In genomic region chr2:71469403-71470398, GRCh38 we compare ENCODE assay signal across 25 cellular contexts. TPM values are rescaled to one million over a fixed set of nuclear protein-coding genes. Genes with fewer than 3 reads are reported as not detected.
DNase-seq lines count a peak whose midpoint lies in the region; ATAC-seq and TF ChIP-seq lines count a peak whose summit lies in the region.
"Had no signal": no experiment of that assay in that cellular context is flagged by ENCODE, and none has a peak within 500 bp of the region (broad histone marks: within the 10 kb centered on the region; RNA-seq: fewer than 3 reads in every experiment).

No MANE protein-coding gene starts in this region.

- no peak overlapping the region for H3K27ac ChIP-seq in effector memory CD4-positive, alpha-beta T cell (ENCODE audit: insufficient read depth, low read length, poor library complexity, severe bottlenecking)
- H3K27ac ChIP-seq: PC-9, thyroid gland had no signal

- ATAC-seq in left cardiac atrium (peak; percentile 29 to 44), GM21390 (IDR thresholded peaks at IDR 0.05; ENCODE audit: unreplicated experiment) (no peak), HG02763 (IDR thresholded peaks at IDR 0.05; ENCODE audit: unreplicated experiment) (no peak)
- ATAC-seq: activated CD4-positive, CD25-positive, alpha-beta regulatory T cell treated with anti-CD3 and anti-CD28 coated beads, Interleukin-2, amount 50 U/mL, for 24 hours; activated naive CD4-positive, alpha-beta T cell treated with anti-CD3 and anti-CD28 coated beads, Interleukin-2, amount 50 U/mL, for 72 hours; stimulated activated naive CD8-positive, alpha-beta T cell treated with anti-CD3 and anti-CD28 coated beads, Interleukin-15, amount 100 ng/mL, for 72 hours had no signal

- intact Hi-C loops in CD14-positive monocyte (cut with micrococcal nuclease) (no loop called here), left cardiac atrium (cut with DNase I) (loop anchor here in 1 of 2 donors (10.0 kb wide), 1 partner anchor 45 kb away; no protein-coding TSS in a partner anchor)

- TF ChIP-seq CTCF in CD14-positive monocyte (IDR thresholded peaks at IDR 0.05) (no peak), chondrocyte (IDR thresholded peaks at IDR 0.05) (no peak), osteocyte (IDR thresholded peaks at IDR 0.05) (no peak)

- DNase-seq in CD14-positive monocyte (ENCODE audit: low spot score) = no peak
- DNase-seq in chondrocyte (ENCODE audit: low spot score) = peak; percentile 25
- DNase-seq in left cardiac atrium = no peak
- no peak for DNase-seq in osteocyte (ENCODE audit: extremely low spot score, unreplicated experiment)
- DNase-seq in T-helper 1 cell = no peak
- DNase-seq in effector memory CD4-positive, alpha-beta T cell = no peak
- DNase-seq: activated CD4-positive, alpha-beta memory T cell treated with anti-CD3 and anti-CD28 coated beads, Interleukin-2, amount 10 ng/mL, durations not matched to agents 7 days and 5 days; activated CD8-positive, alpha-beta memory T cell treated with anti-CD3 and anti-CD28 coated beads, Interleukin-2, amount 50 U/mL, for 48 hours; anterior cingulate cortex; DMS53; IMR-90; NCI-H1694; NCI-H2171; NCI-H524; NK-92 treated with Interleukin-12 subunit alpha and Interleukin-12 subunit beta, amount 100 ng/mL, for 24 hours; PC-9; SHP77; stimulated activated naive CD8-positive, alpha-beta T cell treated with anti-CD3 and anti-CD28 coated beads, Interleukin-15, amount 100 ng/mL, for 72 hours; thyroid gland had no signal

- H3K36me3 Mint-ChIP-seq in CD14-positive monocyte = peaks cover 36 to 53% of the 10 kb centered on the region in 2 donors
- peaks cover 12% of the 10 kb centered on the region for H3K36me3 Mint-ChIP-seq in chondrocyte (ENCODE audit: low read depth)
- H3K36me3 Mint-ChIP-seq in osteocyte (ENCODE audit: unreplicated experiment) = peaks cover 5% of the 10 kb centered on the region
- H3K36me3 Mint-ChIP-seq: activated naive CD4-positive, alpha-beta T cell treated with anti-CD3 and anti-CD28 coated beads, Interleukin-2, amount 50 U/mL, for 72 hours had no signal

- no peaks in the 10 kb centered on the region for H3K9me3 ChIP-seq in effector memory CD4-positive, alpha-beta T cell (ENCODE audit: control insufficient read depth, low read length)
- H3K9me3 ChIP-seq: thyroid gland had no signal

- H3K4me1 ChIP-seq in effector memory CD4-positive, alpha-beta T cell (ENCODE audit: control insufficient read depth, insufficient read depth, low read length, poor library complexity, severe bottlenecking) = peaks cover 8% of the 10 kb centered on the region

- H3K4me3 ChIP-seq in effector memory CD4-positive, alpha-beta T cell (ENCODE audit: insufficient read depth, low read depth, low read length, poor library complexity, severe bottlenecking) = no peak overlapping the region
- H3K4me3 ChIP-seq: PC-9, thyroid gland had no signal

- peaks cover 15 to 20% (median 18%) of the 10 kb centered on the region in 3 donors for H3K27me3 Mint-ChIP-seq in CD14-positive monocyte (ENCODE audit: low read depth in 3 of 3)
- H3K27me3 Mint-ChIP-seq in chondrocyte (ENCODE audit: low read depth) = no peaks in the 10 kb centered on the region
- no peaks in the 10 kb centered on the region for H3K27me3 Mint-ChIP-seq in osteocyte (ENCODE audit: unreplicated experiment)

- H3K27me3 ChIP-seq in effector memory CD4-positive, alpha-beta T cell (replicated peaks; ENCODE audit: control insufficient read depth, insufficient read depth, low read length, poor library complexity, severe bottlenecking) = peaks cover 22% of the 10 kb centered on the region
- H3K27me3 ChIP-seq: thyroid gland had no signal

- H3K9me3 Mint-ChIP-seq in CD14-positive monocyte (peaks cover 0 to 7% (median 2%) of the 10 kb centered on the region in 7 donors), chondrocyte (ENCODE audit: low read depth) (no peaks in the 10 kb centered on the region), osteocyte (ENCODE audit: unreplicated experiment) (no peaks in the 10 kb centered on the region)
- H3K9me3 Mint-ChIP-seq: activated CD4-positive, alpha-beta memory T cell treated with anti-CD3 and anti-CD28 coated beads, Interleukin-2, amount 10 ng/mL, durations not matched to agents 7 days and 5 days; activated naive CD4-positive, alpha-beta T cell treated with anti-CD3 and anti-CD28 coated beads, Interleukin-2, amount 50 U/mL, for 72 hours; nephron; stimulated activated naive CD8-positive, alpha-beta T cell treated with anti-CD3 and anti-CD28 coated beads, Interleukin-15, amount 100 ng/mL, for 72 hours had no signal

- H3K4me1 Mint-ChIP-seq in CD14-positive monocyte = peaks cover 61% of the 10 kb centered on the region
- peaks cover 73% of the 10 kb centered on the region for H3K4me1 Mint-ChIP-seq in chondrocyte (ENCODE audit: low read depth)
- peaks cover 66% of the 10 kb centered on the region for H3K4me1 Mint-ChIP-seq in osteocyte (ENCODE audit: unreplicated experiment)

- H3K36me3 ChIP-seq in effector memory CD4-positive, alpha-beta T cell (ENCODE audit: control insufficient read depth, insufficient read depth, low read length) = no peaks in the 10 kb centered on the region
- H3K36me3 ChIP-seq: thyroid gland had no signal

- peak overlapping the region in 4 of 7 donors; percentile 19 to 84 (median 51) for H3K27ac Mint-ChIP-seq in CD14-positive monocyte
- peak overlapping the region; percentile 97 for H3K27ac Mint-ChIP-seq in chondrocyte (ENCODE audit: unreplicated experiment)
- H3K27ac Mint-ChIP-seq in osteocyte (ENCODE audit: unreplicated experiment) = peak overlapping the region; percentile 82
- H3K27ac Mint-ChIP-seq: activated CD4-positive, alpha-beta memory T cell treated with anti-CD3 and anti-CD28 coated beads, Interleukin-2, amount 10 ng/mL, durations not matched to agents 7 days and 5 days; activated naive CD4-positive, alpha-beta T cell treated with anti-CD3 and anti-CD28 coated beads, Interleukin-2, amount 50 U/mL, for 72 hours; B cell; nephron; stimulated activated naive CD8-positive, alpha-beta T cell treated with anti-CD3 and anti-CD28 coated beads, Interleukin-15, amount 100 ng/mL, for 72 hours had no signal

- H3K4me3 Mint-ChIP-seq in CD14-positive monocyte (peak overlapping the region in 1 of 2 donors; percentile 52), chondrocyte (ENCODE audit: unreplicated experiment) (no peak overlapping the region), osteocyte (ENCODE audit: unreplicated experiment) (no peak overlapping the region)
- H3K4me3 Mint-ChIP-seq: activated CD4-positive, alpha-beta memory T cell treated with anti-CD3 and anti-CD28 coated beads, Interleukin-2, amount 10 ng/mL, durations not matched to agents 7 days and 5 days; B cell; stimulated activated naive CD8-positive, alpha-beta T cell treated with anti-CD3 and anti-CD28 coated beads, Interleukin-15, amount 100 ng/mL, for 72 hours had no signal

RNA-seq across cellular contexts. Expression of gene DYSF, which starts 16.3 kb away (rescaled TPM):
- 10 to 100 TPM; 16.1 to 31.2 TPM for polyA plus RNA-seq in CD14-positive monocyte
- total RNA-seq in chondrocyte (83.0 to 115 TPM (median 112 TPM) in 3 replicates), left cardiac atrium (10 to 100 TPM; 36.8 to 45.8 TPM), osteocyte (68.8 and 72.0 TPM in 2 replicates)
- total RNA-seq: activated CD4-positive, alpha-beta memory T cell treated with anti-CD3 and anti-CD28 coated beads, Interleukin-2, amount 10 ng/mL, durations not matched to agents 7 days and 5 days had no signal

Comparison
In these comparisons a context has a peak if more than half of its experiments do, and no peak if none do; other contexts are left out.
1. ATAC-seq: peak in left cardiac atrium (2 of 2); none in GM21390 (single experiment) and HG02763 (single experiment).
2. Peak in every context shown above with its lines, with median percentiles within 50 percentile points of each other: H3K27ac Mint-ChIP-seq.